ENCODE assay signal across 13 cellular contexts in the genomic region with DNA sequence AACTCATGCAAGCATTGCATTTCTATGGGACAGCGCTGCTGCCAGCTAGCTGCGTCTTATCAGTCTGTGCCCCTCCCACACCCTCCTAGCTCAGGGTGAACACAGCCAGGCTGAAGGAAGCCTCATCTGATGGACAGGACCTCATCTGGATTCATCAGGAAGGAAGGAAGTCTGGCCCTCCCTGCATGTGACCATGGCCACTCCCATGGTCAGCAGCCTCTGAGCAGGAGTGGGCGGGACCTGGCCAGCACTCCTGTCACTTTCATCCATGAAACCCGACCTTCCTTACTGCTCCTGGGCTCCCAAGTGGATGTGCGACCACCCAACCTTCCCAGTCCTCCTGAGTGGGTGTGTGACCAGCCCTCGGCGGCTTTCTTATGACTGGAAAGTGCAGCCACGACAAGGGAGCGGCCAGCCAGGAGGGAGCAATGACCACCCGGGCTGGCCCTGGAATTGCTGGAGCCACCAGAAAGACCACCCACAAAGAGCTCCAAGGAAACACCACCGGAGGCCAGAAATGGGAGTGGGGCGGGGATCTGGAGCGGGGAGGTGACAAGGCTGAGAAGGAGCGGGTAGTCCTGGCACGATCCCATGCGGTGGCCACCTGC.
DNase-seq lines count a peak whose midpoint lies in the region; ATAC-seq lines count a peak whose summit lies in the region.
"Had no signal": no experiment of that assay in that cellular context is flagged by ENCODE, and none has a peak within 500 bp of the region (broad histone marks: within the 10 kb centered on the region; RNA-seq: fewer than 3 reads in every experiment).

No MANE protein-coding gene starts in this region.

- no peak overlapping the region for H3K4me2 ChIP-seq in GM23248 (ENCODE audit: unreplicated experiment)
- H3K4me2 ChIP-seq: PC-9 had no signal

- H3K9me3 ChIP-seq in GM23248 (ENCODE audit: low read depth), result no peaks in the 10 kb centered on the region

- intact Hi-C loops in sciatic nerve (cut with DNase I), result no loop called here

- H3K9me2 ChIP-seq in GM23248 (ENCODE audit: insufficient read depth), result no peaks in the 10 kb centered on the region

- peak; percentile 9 for DNase-seq in HT-29 (ENCODE audit: low spot score)
- DNase-seq in ecto neural progenitor cell (ENCODE audit: low spot score), result peak; percentile 56
- DNase-seq in left kidney (ENCODE audit: low read depth, low spot score), result peak; percentile 88
- peak; percentile 74 for DNase-seq in sciatic nerve (ENCODE audit: low spot score)
- DNase-seq in DMS153 treated with DMSO at 0.1 percent for 48 hours (lab: John Stamatoyannopoulos, UW; ENCODE audit: unreplicated experiment), result no peak
- no peak for DNase-seq in GM23248
- DNase-seq in NCI-H2107 treated with DMSO at 0.1 percent for 48 hours (lab: John Stamatoyannopoulos, UW; ENCODE audit: unreplicated experiment), result no peak
- DNase-seq: activated CD8-positive, alpha-beta memory T cell treated with anti-CD3 and anti-CD28 coated beads for 24 hours; DND-41; Kasumi-1; occipital lobe; PC-9 had no signal

- H4K20me1 ChIP-seq in GM23248 (ENCODE audit: insufficient read depth), result no peaks in the 10 kb centered on the region

- no peak overlapping the region for H2AFZ ChIP-seq in GM23248
- H2AFZ ChIP-seq: PC-9 had no signal

- H3K79me2 ChIP-seq in GM23248 (ENCODE audit: insufficient read depth), result no peaks in the 10 kb centered on the region

- no peaks in the 10 kb centered on the region for H3K27me3 ChIP-seq in GM23248 (replicated peaks; ENCODE audit: insufficient read depth)

- ATAC-seq in sciatic nerve (peak; percentile 88), HG02870 (IDR thresholded peaks at IDR 0.05; ENCODE audit: unreplicated experiment) (no peak)

- H3K4me3 ChIP-seq in GM23248, result no peak overlapping the region
- H3K4me3 ChIP-seq: PC-9 had no signal

- H3K27ac ChIP-seq in GM23248, result no peak overlapping the region
- H3K27ac ChIP-seq: PC-9 had no signal

- no peaks in the 10 kb centered on the region for H3K36me3 ChIP-seq in GM23248 (ENCODE audit: low read depth)

- H3F3A ChIP-seq in GM23248 (ENCODE audit: insufficient read depth), result no peaks in the 10 kb centered on the region

- no peaks in the 10 kb centered on the region for H3K4me1 ChIP-seq in GM23248 (ENCODE audit: insufficient read depth)

- in situ Hi-C loops in GM23248 (cut with MboI), result no loop called here

- H3K9ac ChIP-seq in GM23248, result no peak overlapping the region

- WGBS in GM23248 (ENCODE audit: low coverage in 1 of 2, low lambda C conversion rate in 2 of 2, missing lambda C conversion rate in 2 of 2), 2 experiments, result 28 to 38% methylated on average over 16 of the region's 16 CpGs

Comparison
In these comparisons a context has a peak if more than half of its experiments do, and no peak if none do; other contexts are left out.
1. DNase-seq: peak in HT-29 (single experiment), ecto neural progenitor cell (single experiment), left kidney (single experiment) and sciatic nerve (single experiment); none in DMS153 treated with DMSO at 0.1 percent for 48 hours (single experiment), GM23248 (single experiment) and NCI-H2107 treated with DMSO at 0.1 percent for 48 hours (single experiment).